Comparison of ENCODE assay signal across 9 cellular contexts in the genomic region with DNA sequence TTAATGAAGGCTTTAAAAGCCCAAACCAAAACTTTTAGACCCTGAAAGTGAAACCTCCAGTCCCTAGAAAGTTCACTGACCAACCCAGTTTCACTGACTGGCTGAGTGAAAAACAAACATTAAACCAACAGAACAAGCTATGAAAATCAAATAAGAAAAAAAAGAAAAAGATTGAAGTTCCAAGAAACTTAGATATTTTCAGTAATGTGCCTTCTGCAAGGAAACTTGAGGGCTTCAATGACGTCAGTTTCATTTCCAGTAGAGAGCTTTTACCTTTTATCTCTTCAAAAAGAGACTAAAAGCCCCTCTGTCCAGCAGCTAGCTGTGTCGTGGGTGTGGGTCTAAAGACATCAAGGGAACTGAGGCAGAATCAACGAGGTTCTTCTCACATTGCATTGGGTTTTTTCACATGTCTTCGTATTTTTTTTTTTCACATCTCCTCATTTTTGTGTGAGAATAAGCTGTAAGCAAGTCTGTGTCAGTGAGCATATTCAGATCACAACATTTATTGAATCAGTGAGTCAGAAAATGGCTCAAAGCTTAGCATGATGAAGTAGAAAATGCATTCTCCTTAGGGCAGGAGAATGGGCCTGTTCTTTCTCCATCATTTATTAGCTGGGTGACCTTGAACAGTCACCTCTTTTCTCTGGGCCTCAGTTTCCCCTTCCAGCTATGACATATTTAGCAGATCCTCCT. TPM values are rescaled to one million over a fixed set of nuclear protein-coding genes. Genes with fewer than 3 reads are reported as not detected.
DNase-seq lines count a peak whose midpoint lies in the region; ATAC-seq and TF ChIP-seq lines count a peak whose summit lies in the region.
"Had no signal": no experiment of that assay in that cellular context is flagged by ENCODE, and none has a peak within 500 bp of the region (broad histone marks: within the 10 kb centered on the region; RNA-seq: fewer than 3 reads in every experiment).

No MANE protein-coding gene starts in this region.

- H3K9me3 ChIP-seq in IMR-90 (ENCODE audit: control insufficient read depth, insufficient read depth, low read length), result no peaks in the 10 kb centered on the region; the same call in 1 of the 2 replicates
- H3K9me3 ChIP-seq in hepatocyte (ENCODE audit: low read depth), result no peaks in the 10 kb centered on the region
- H3K9me3 ChIP-seq in upper lobe of right lung, result no peaks in the 10 kb centered on the region

- H3K36me3 ChIP-seq in IMR-90 (ENCODE audit: control insufficient read depth, insufficient read depth, low read length) (no peaks in the 10 kb centered on the region), hepatocyte (replicated peaks; ENCODE audit: insufficient read depth, low read depth) (no peaks in the 10 kb centered on the region), upper lobe of right lung (no peaks in the 10 kb centered on the region)

- TF ChIP-seq CTCF in IMR-90 (conservative IDR thresholded peaks at IDR 0.05; ENCODE audit: low read depth, low read length) (no peak), hepatocyte (IDR thresholded peaks at IDR 0.05; ENCODE audit: poor library complexity) (no peak), upper lobe of right lung (IDR thresholded peaks at IDR 0.05) (no peak)

- H3K27me3 ChIP-seq in IMR-90 (ENCODE audit: control insufficient read depth, insufficient read depth, low read length), result peaks cover 39% of the 10 kb centered on the region
- H3K27me3 ChIP-seq in hepatocyte, result no peaks in the 10 kb centered on the region
- H3K27me3 ChIP-seq in upper lobe of right lung, result no peaks in the 10 kb centered on the region

- H2BK5ac ChIP-seq in IMR-90 (ENCODE audit: low read depth, low read length, poor library complexity, severe bottlenecking), result no peak overlapping the region

- intact Hi-C loops in IMR-90 (cut with micrococcal nuclease), result no loop called here
- intact Hi-C loops in upper lobe of right lung (cut with DNase I), result no loop called here

- H3K9me1 ChIP-seq in IMR-90 (ENCODE audit: insufficient read depth, low read length), result no peaks in the 10 kb centered on the region

- no peak overlapping the region for H2AK9ac ChIP-seq in IMR-90 (replicated peaks; ENCODE audit: low read depth, low read length, poor library complexity)

- BruUV-seq in IMR-90 (replicated peaks; lab: Mats Ljungman, UMichigan), result no TSS peak

- ATAC-seq in GM18498 (IDR thresholded peaks at IDR 0.05; ENCODE audit: unreplicated experiment) (peak; percentile 52), GM21423 (IDR thresholded peaks at IDR 0.05; ENCODE audit: unreplicated experiment) (peak; percentile 58), IMR-90 (ENCODE audit: low read depth) (no peak), HG02840 (IDR thresholded peaks at IDR 0.05; ENCODE audit: low FRiP score, unreplicated experiment) (no peak), upper lobe of right lung (no peak)

- no peak overlapping the region for H3K4me2 ChIP-seq in IMR-90 (ENCODE audit: low read depth, low read length)
- peak overlapping the region; percentile 23 for H3K4me2 ChIP-seq in hepatocyte

- H4K8ac ChIP-seq in IMR-90 (ENCODE audit: low read depth in 2 of 2, low read length in 2 of 2), result no peak overlapping the region

- no peaks in the 10 kb centered on the region; the same call in 1 of the 2 replicates for H3K4me1 ChIP-seq in IMR-90 (ENCODE audit: control insufficient read depth, insufficient read depth, low read length)
- H3K4me1 ChIP-seq in hepatocyte (ENCODE audit: insufficient read depth), result no peaks in the 10 kb centered on the region
- H3K4me1 ChIP-seq in upper lobe of right lung, result peaks cover 6% of the 10 kb centered on the region

- H3K4ac ChIP-seq in IMR-90 (ENCODE audit: low read depth, low read length), result no peak overlapping the region

- no peak overlapping the region for H2BK120ac ChIP-seq in IMR-90 (ENCODE audit: low read depth, low read length)

- H2BK15ac ChIP-seq in IMR-90 (ENCODE audit: low read depth, low read length), result no peak overlapping the region

- no peak overlapping the region for H3K4me3 ChIP-seq in IMR-90 (ENCODE audit: insufficient read depth, low read depth, low read length)
- no peak overlapping the region for H3K4me3 ChIP-seq in hepatocyte
- no peak overlapping the region for H3K4me3 ChIP-seq in upper lobe of right lung

- H3K79me1 ChIP-seq in IMR-90 (ENCODE audit: low read depth in 1 of 2, low read length in 2 of 2), result no peaks in the 10 kb centered on the region

- CTCF ChIA-PET in IMR-90 (lab: Yijun Ruan, JAX), result interaction anchor here (0.6 to 1.7 kb wide), 3 partner anchors 10 to 52 kb away, joined by 3 to 4 read pairs (median 4); no protein-coding TSS in a partner anchor

- in situ Hi-C loops in IMR-90 (cut with MboI; ENCODE audit: low sequenced_read_pairs), result no loop called here

- no peak overlapping the region for H3K56ac ChIP-seq in IMR-90 (ENCODE audit: extremely low read depth, insufficient read depth, low read length)

- no peak overlapping the region for H4K91ac ChIP-seq in IMR-90 (ENCODE audit: insufficient read depth, low read depth, low read length)

- no peak overlapping the region for H4K5ac ChIP-seq in IMR-90 (ENCODE audit: low read depth, low read length)

- no peak overlapping the region for H3K27ac ChIP-seq in IMR-90 (ENCODE audit: insufficient read depth, low read length)
- H3K27ac ChIP-seq in hepatocyte, result peak overlapping the region; percentile 1
- no peak overlapping the region for H3K27ac ChIP-seq in upper lobe of right lung

- no peak overlapping the region for H3K18ac ChIP-seq in IMR-90 (ENCODE audit: low read depth, low read length)

- H2AFZ ChIP-seq in IMR-90 (replicated peaks; ENCODE audit: low read length, poor library complexity) (no peak overlapping the region), hepatocyte (no peak overlapping the region)

- DNase-seq in IMR-90 (peak; percentile 24), hepatocyte (ENCODE audit: low spot score) (no peak), HuH-7.5 (ENCODE audit: low spot score) (no peak), OCI-M1 (lab: John Stamatoyannopoulos, UW) (no peak), upper lobe of right lung (no peak)
- DNase-seq: NCI-H2081 had no signal

- H3K79me2 ChIP-seq in hepatocyte, result no peaks in the 10 kb centered on the region

- H4K20me1 ChIP-seq in IMR-90 (ENCODE audit: insufficient read depth, low read length) (no peaks in the 10 kb centered on the region), hepatocyte (ENCODE audit: insufficient read depth, poor library complexity, severe bottlenecking) (no peaks in the 10 kb centered on the region)

- no peak overlapping the region for H3K14ac ChIP-seq in IMR-90 (replicated peaks; ENCODE audit: low read depth, low read length)

- no peaks in the 10 kb centered on the region for H3K9me2 ChIP-seq in hepatocyte (replicated peaks; ENCODE audit: insufficient read depth)

- H2AK5ac ChIP-seq in IMR-90 (ENCODE audit: low read depth, low read length), result no peak overlapping the region

- TF ChIP-seq RAD21 in IMR-90 (IDR thresholded peaks at IDR 0.05; ENCODE audit: low read length), result no peak

- TF ChIP-seq POLR2A in IMR-90 (IDR thresholded peaks at IDR 0.05; ENCODE audit: low read depth, low read length), result no peak

- H3K23ac ChIP-seq in IMR-90 (ENCODE audit: low read depth, low read length), result no peak overlapping the region

- no peak overlapping the region for H3K9ac ChIP-seq in IMR-90 (ENCODE audit: low read depth, low read length)

- no peak overlapping the region for H2BK20ac ChIP-seq in IMR-90 (ENCODE audit: low read depth, low read length)

- no CpG with 5 or more reads among the region's 4 CpGs for WGBS in IMR-90 (ENCODE audit: extremely low coverage in 2 of 2, insufficient read length in 1 of 2), 2 experiments
- WGBS in hepatocyte (ENCODE audit: low lambda C conversion rate, missing lambda C conversion rate), result 62% methylated on average over 4 of the region's 4 CpGs

- dilution Hi-C loops in IMR-90 (cut with HindIII; ENCODE audit: low sequenced_read_pairs, unreplicated experiment), result no loop called here

- POLR2A ChIA-PET in IMR-90 (lab: Charles Lee; ENCODE audit: unreplicated experiment), result no interaction called here

TF ChIP-seq in IMR-90, 13 proteins besides CTCF, POLR2A, EP300 and RAD21:
- TF ChIP-seq NFE2L2 (IDR thresholded peaks at IDR 0.05; ENCODE audit: low read depth, low read length) (no peak), MAFK (IDR thresholded peaks at IDR 0.05; ENCODE audit: low read depth, low read length) (no peak), CEBPB (IDR thresholded peaks at IDR 0.05; ENCODE audit: low read depth, low read length) (no peak), FOS (IDR thresholded peaks at IDR 0.05; ENCODE audit: low read depth, low read length) (no peak), BHLHE40 (IDR thresholded peaks at IDR 0.05; ENCODE audit: low read depth, low read length) (no peak), MAZ (IDR thresholded peaks at IDR 0.05; ENCODE audit: borderline replicate concordance, low read depth, low read length) (no peak)
- TF ChIP-seq, protein P1, sequence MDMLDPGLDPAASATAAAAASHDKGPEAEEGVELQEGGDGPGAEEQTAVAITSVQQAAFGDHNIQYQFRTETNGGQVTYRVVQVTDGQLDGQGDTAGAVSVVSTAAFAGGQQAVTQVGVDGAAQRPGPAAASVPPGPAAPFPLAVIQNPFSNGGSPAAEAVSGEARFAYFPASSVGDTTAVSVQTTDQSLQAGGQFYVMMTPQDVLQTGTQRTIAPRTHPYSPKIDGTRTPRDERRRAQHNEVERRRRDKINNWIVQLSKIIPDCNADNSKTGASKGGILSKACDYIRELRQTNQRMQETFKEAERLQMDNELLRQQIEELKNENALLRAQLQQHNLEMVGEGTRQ (IDR thresholded peaks at IDR 0.05; ENCODE audit: low read depth, low read length), result no peak
- TF ChIP-seq, protein P2, sequence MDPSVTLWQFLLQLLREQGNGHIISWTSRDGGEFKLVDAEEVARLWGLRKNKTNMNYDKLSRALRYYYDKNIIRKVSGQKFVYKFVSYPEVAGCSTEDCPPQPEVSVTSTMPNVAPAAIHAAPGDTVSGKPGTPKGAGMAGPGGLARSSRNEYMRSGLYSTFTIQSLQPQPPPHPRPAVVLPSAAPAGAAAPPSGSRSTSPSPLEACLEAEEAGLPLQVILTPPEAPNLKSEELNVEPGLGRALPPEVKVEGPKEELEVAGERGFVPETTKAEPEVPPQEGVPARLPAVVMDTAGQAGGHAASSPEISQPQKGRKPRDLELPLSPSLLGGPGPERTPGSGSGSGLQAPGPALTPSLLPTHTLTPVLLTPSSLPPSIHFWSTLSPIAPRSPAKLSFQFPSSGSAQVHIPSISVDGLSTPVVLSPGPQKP (IDR thresholded peaks at IDR 0.05; ENCODE audit: borderline replicate concordance, low read depth, low read length), result no peak

RNA-seq across cellular contexts. Expression of a gene that starts 54.8 kb away (rescaled TPM):
- total RNA-seq in IMR-90 (2012; rRNA removed), result 21.4 and 22.6 TPM in 2 replicates
- 19.7 and 20.4 TPM in 2 replicates for polyA plus RNA-seq in IMR-90 (2012; rRNA removed)
- polyA plus RNA-seq in IMR-90 (2012; cell fraction: cytosol; rRNA removed), result 10.4 and 12.0 TPM in 2 replicates
- polyA plus RNA-seq in IMR-90 (2012; cell fraction: nucleus; rRNA removed; ENCODE audit: low replicate concordance), result 66.2 and 89.5 TPM in 2 replicates
- total RNA-seq in hepatocyte, result 40.3 and 46.5 TPM in 2 replicates
- polyA plus RNA-seq in hepatocyte, result 31.9 and 32.0 TPM in 2 replicates
- total RNA-seq in upper lobe of right lung, result 106 TPM

Comparison
In these comparisons a context has a peak if more than half of its experiments do, and no peak if none do; other contexts are left out.
1. ATAC-seq: peak in GM18498 (single experiment) and GM21423 (single experiment); none in IMR-90 (single experiment), HG02840 (single experiment) and upper lobe of right lung (single experiment).